12 cellular contexts compared by ENCODE assay signal in genomic region chr15:77517579-77517978, GRCh38.
A peak's percentile ranks its signal among the peaks of the same experiment; 100 is the strongest.
DNase-seq lines count a peak whose midpoint lies in the region; ATAC-seq lines count a peak whose summit lies in the region.
"Had no signal": no experiment of that assay in that cellular context is flagged by ENCODE, and none has a peak within 500 bp of the region (broad histone marks: within the 10 kb centered on the region; RNA-seq: fewer than 3 reads in every experiment).

No MANE protein-coding gene starts in this region.

- H2BK12ac ChIP-seq in mesenchymal stem cell (ENCODE audit: low read length in 2 of 2) (no peak overlapping the region), neuronal stem cell (ENCODE audit: low read length) (no peak overlapping the region)

- peak overlapping the region; percentile 56 for H4K8ac ChIP-seq in mesenchymal stem cell (ENCODE audit: low read length)
- H4K8ac ChIP-seq in neuronal stem cell (ENCODE audit: low read depth, low read length): no peak overlapping the region

- H4K91ac ChIP-seq in mesenchymal stem cell (ENCODE audit: low read length): no peak overlapping the region
- H4K91ac ChIP-seq in neuronal stem cell (ENCODE audit: low read depth, low read length, poor library complexity): no peak overlapping the region

- no peak for ATAC-seq in GM19463 (IDR thresholded peaks at IDR 0.05; ENCODE audit: unreplicated experiment)
- ATAC-seq: CD8-positive, alpha-beta T cell; HepG2 had no signal

- H3K4me1 ChIP-seq in mesenchymal stem cell (ENCODE audit: control insufficient read depth, insufficient read depth, low read depth, low read length) (peaks cover 4% of the 10 kb centered on the region), neuronal stem cell (ENCODE audit: control insufficient read depth in 2 of 2, insufficient read depth in 1 of 2, low read depth in 1 of 2, low read length in 2 of 2) (peaks cover 4 to 10% of the 10 kb centered on the region in 2 donors)

- no peaks in the 10 kb centered on the region for H3K79me1 ChIP-seq in mesenchymal stem cell (replicated peaks; ENCODE audit: low read length, poor library complexity, severe bottlenecking)
- H3K79me1 ChIP-seq in neuronal stem cell (ENCODE audit: low read depth, low read length): no peaks in the 10 kb centered on the region

- no peak overlapping the region for H3K18ac ChIP-seq in mesenchymal stem cell (ENCODE audit: low read depth in 1 of 2, low read length in 2 of 2)
- no peak overlapping the region for H3K18ac ChIP-seq in neuronal stem cell (ENCODE audit: low read length)

- no peak overlapping the region for H3K4me2 ChIP-seq in mesenchymal stem cell (ENCODE audit: low read length, poor library complexity, severe bottlenecking)
- no peak overlapping the region for H3K4me2 ChIP-seq in neuronal stem cell (ENCODE audit: insufficient read depth, low read length, poor library complexity, severe bottlenecking)
- H3K4me2 ChIP-seq: GM23338 had no signal

- H3K23ac ChIP-seq in mesenchymal stem cell (ENCODE audit: low read length in 2 of 2) (no peak overlapping the region), neuronal stem cell (ENCODE audit: low read depth, low read length, poor library complexity) (no peak overlapping the region)

- H2BK5ac ChIP-seq in mesenchymal stem cell (ENCODE audit: low read depth, low read length, poor library complexity, severe bottlenecking) (no peak overlapping the region), neuronal stem cell (ENCODE audit: low read length) (no peak overlapping the region)

- H3K27ac ChIP-seq in mesenchymal stem cell (ENCODE audit: low read length, poor library complexity, severe bottlenecking) (no peak overlapping the region), neuronal stem cell (replicated peaks; ENCODE audit: low read length) (no peak overlapping the region)
- H3K27ac ChIP-seq: BLaER1 treated with 17β-estradiol and CSF1 and Interleukin-3, amounts not matched to agents 10 nM and 100 nM had no signal

- H3K9ac ChIP-seq in mesenchymal stem cell (ENCODE audit: low read length) (no peak overlapping the region), neuronal stem cell (ENCODE audit: low read depth, low read length, poor library complexity) (no peak overlapping the region)
- H3K9ac ChIP-seq: BLaER1 treated with 17β-estradiol and CSF1 and Interleukin-3, amounts not matched to agents 10 nM and 100 nM had no signal

- H3K27me3 ChIP-seq in H7 (ENCODE audit: control insufficient read depth, insufficient read depth, low read length) (no peaks in the 10 kb centered on the region), mesenchymal stem cell (ENCODE audit: control insufficient read depth in 1 of 2, insufficient read depth in 1 of 2, low read length in 2 of 2) (peaks cover 3 to 9% of the 10 kb centered on the region in 2 experiments), neuronal stem cell (ENCODE audit: control insufficient read depth in 3 of 3, insufficient read depth in 3 of 3, low read depth in 1 of 3, low read length in 3 of 3) (no peaks in the 10 kb centered on the region)
- H3K27me3 ChIP-seq: BLaER1 treated with 17β-estradiol and CSF1 and Interleukin-3, amounts not matched to agents 10 nM and 100 nM had no signal

- H2BK120ac ChIP-seq in mesenchymal stem cell (ENCODE audit: low read depth, low read length) (no peak overlapping the region), neuronal stem cell (ENCODE audit: low read depth, low read length) (no peak overlapping the region)

- peak; percentile 9 for DNase-seq in H7
- DNase-seq in mesenchymal stem cell: no peak
- DNase-seq in posterior vena cava (ENCODE audit: low spot score): peak; percentile 20
- DNase-seq in stimulated activated naive CD4-positive, alpha-beta T cell (lab: John Stamatoyannopoulos, UW): no peak
- no peak for DNase-seq in neuronal stem cell (ENCODE audit: low spot score)
- DNase-seq: Calu3; CD8-positive, alpha-beta T cell; DMS79 treated with DMSO at 0.1 percent for 48 hours had no signal

- WGBS in mesenchymal stem cell: 86% methylated on average over 5 of the region's 7 CpGs
- WGBS in neuronal stem cell (ENCODE audit: extremely low coverage in 2 of 2, insufficient read length in 2 of 2, insufficient replicate concordance in 1 of 2), 2 donors: no CpG with 5 or more reads among the region's 7 CpGs

- H3K9me3 ChIP-seq in mesenchymal stem cell (ENCODE audit: control insufficient read depth, low read length) (no peaks in the 10 kb centered on the region), neuronal stem cell (replicated peaks in 1 of 2; ENCODE audit: control insufficient read depth in 2 of 2, insufficient read depth in 1 of 2, low read depth in 1 of 2, low read length in 2 of 2) (no peaks in the 10 kb centered on the region)

- H3K4ac ChIP-seq in mesenchymal stem cell (ENCODE audit: low read depth in 1 of 2, low read length in 2 of 2) (no peak overlapping the region), neuronal stem cell (ENCODE audit: low read length) (no peak overlapping the region)

- no peak overlapping the region for H2AFZ ChIP-seq in mesenchymal stem cell (ENCODE audit: low read depth, low read length)
- no peak overlapping the region for H2AFZ ChIP-seq in neuronal stem cell (ENCODE audit: low read length)
- H2AFZ ChIP-seq: GM23338 had no signal

- no peak overlapping the region for H2AK5ac ChIP-seq in mesenchymal stem cell (ENCODE audit: low read length, severe bottlenecking)
- H2AK5ac ChIP-seq in neuronal stem cell (ENCODE audit: low read depth, low read length): no peak overlapping the region

- H2BK15ac ChIP-seq in mesenchymal stem cell (ENCODE audit: low read depth, poor library complexity, severe bottlenecking) (no peak overlapping the region), neuronal stem cell (ENCODE audit: low read length) (no peak overlapping the region)

- H3K4me3 ChIP-seq in H7 (ENCODE audit: insufficient read depth, low read depth, low read length): no peak overlapping the region
- H3K4me3 ChIP-seq in mesenchymal stem cell (ENCODE audit: insufficient read depth in 1 of 2, low read depth in 1 of 2, low read length in 2 of 2): no peak overlapping the region
- no peak overlapping the region for H3K4me3 ChIP-seq in neuronal stem cell (ENCODE audit: low read length in 2 of 2)
- H3K4me3 ChIP-seq: BLaER1 treated with 17β-estradiol and CSF1 and Interleukin-3, amounts not matched to agents 10 nM and 100 nM; GM23338 had no signal

- intact Hi-C loops in posterior vena cava (cut with DNase I): no loop called here

- H3K36me3 ChIP-seq in H7 (replicated peaks; ENCODE audit: control insufficient read depth, insufficient read depth, low read length) (no peaks in the 10 kb centered on the region), mesenchymal stem cell (ENCODE audit: control insufficient read depth in 1 of 2, insufficient read depth in 2 of 2, low read depth in 1 of 2, low read length in 2 of 2) (no peaks in the 10 kb centered on the region), neuronal stem cell (replicated peaks in 1 of 2; ENCODE audit: control insufficient read depth in 2 of 2, insufficient read depth in 2 of 2, low read length in 2 of 2) (no peaks in the 10 kb centered on the region)
- H3K36me3 ChIP-seq: BLaER1 treated with 17β-estradiol and CSF1 and Interleukin-3, amounts not matched to agents 10 nM and 100 nM had no signal

- H3K14ac ChIP-seq in mesenchymal stem cell (ENCODE audit: low read length in 2 of 2) (no peak overlapping the region), neuronal stem cell (ENCODE audit: low read length) (no peak overlapping the region)

Comparison
In these comparisons a context has a peak if more than half of its experiments do, and no peak if none do; other contexts are left out.
1. DNase-seq: peak in H7 (single experiment) and posterior vena cava (single experiment); none in mesenchymal stem cell (single experiment), stimulated activated naive CD4-positive, alpha-beta T cell (0 of 6) and neuronal stem cell (single experiment).